22 cellular contexts compared by ENCODE assay signal in genomic region chr14:105304565-105304964, GRCh38.
"Had no signal": no experiment of that assay in that cellular context is flagged by ENCODE, and none has a peak within 500 bp of the region (broad histone marks: within the 10 kb centered on the region; RNA-seq: fewer than 3 reads in every experiment).

No MANE protein-coding gene starts in this region.

- H2AFZ ChIP-seq: parathyroid adenoma had no signal

- H3K9me3 Mint-ChIP-seq: nephron; stimulated activated memory B cell treated with anti-CD40 and anti-IgM and Interleukin-4, amounts not matched to agents 10 μg/mL and 1 μg/mL and 100 μg/mL, for 72 hours had no signal

- H3K27me3 Mint-ChIP-seq: stimulated activated memory B cell treated with anti-CD40 and anti-IgM and Interleukin-4, amounts not matched to agents 10 μg/mL and 1 μg/mL and 100 μg/mL, for 72 hours had no signal

- H3K27me3 ChIP-seq: esophagus muscularis mucosa, gastroesophageal sphincter, heart right ventricle, right lobe of liver, upper lobe of right lung had no signal

- H3K9ac ChIP-seq: parathyroid adenoma had no signal

- H3K36me3 ChIP-seq: esophagus muscularis mucosa, gastroesophageal sphincter, heart right ventricle, left ventricle myocardium inferior, right lobe of liver, thoracic aorta, upper lobe of right lung had no signal

- H3K9me3 ChIP-seq: esophagus muscularis mucosa, gastroesophageal sphincter, heart right ventricle, left ventricle myocardium inferior, mucosa of descending colon, right lobe of liver, thoracic aorta, upper lobe of right lung had no signal

- H3K4me1 Mint-ChIP-seq: nephron had no signal

- H3K27ac Mint-ChIP-seq: nephron; stimulated activated memory B cell treated with anti-CD40 and anti-IgM and Interleukin-4, amounts not matched to agents 10 μg/mL and 1 μg/mL and 100 μg/mL, for 72 hours; WTC11 had no signal

- H3K4me3 ChIP-seq: esophagus muscularis mucosa, gastroesophageal sphincter, heart right ventricle, left ventricle myocardium inferior, mucosa of descending colon, right lobe of liver, thoracic aorta, upper lobe of right lung had no signal

- DNase-seq: activated CD4-positive, alpha-beta T cell treated with anti-CD3 and anti-CD28 coated beads for 4 hours; cerebellar nuclear complex; cortex of kidney; effector CD4-positive, alpha-beta T cell; heart right ventricle; kidney glomerular epithelial cell; left ventricle myocardium inferior; mammary epithelial cell; right lobe of liver; stimulated activated CD4-positive, alpha-beta T cell treated with anti-CD3 and anti-CD28 coated beads, Interleukin-4, amount 100 ng/mL, for 24 hours; upper lobe of right lung had no signal

- ATAC-seq: gastroesophageal sphincter; heart right ventricle; right lobe of liver; stimulated activated memory B cell treated with anti-CD40 and anti-IgM and Interleukin-4, amounts not matched to agents 10 μg/mL and 1 μg/mL and 100 μg/mL, for 72 hours; upper lobe of right lung; WTC11 had no signal

- FAIRE-seq: bronchial epithelial cell, endothelial cell of umbilical vein, TTC549 had no signal

- H3K27ac ChIP-seq: esophagus muscularis mucosa, gastroesophageal sphincter, heart right ventricle, left ventricle myocardium inferior, parathyroid adenoma, right lobe of liver, thoracic aorta, upper lobe of right lung had no signal

- H3K4me3 Mint-ChIP-seq: nephron; stimulated activated memory B cell treated with anti-CD40 and anti-IgM and Interleukin-4, amounts not matched to agents 10 μg/mL and 1 μg/mL and 100 μg/mL, for 72 hours had no signal

- H3K36me3 Mint-ChIP-seq: stimulated activated memory B cell treated with anti-CD40 and anti-IgM and Interleukin-4, amounts not matched to agents 10 μg/mL and 1 μg/mL and 100 μg/mL, for 72 hours had no signal
